Comparison of ENCODE assay signal across 14 cellular contexts in genomic region chr2:60867007-60867406, GRCh38. TPM values are rescaled to one million over a fixed set of nuclear protein-coding genes. Genes with fewer than 3 reads are reported as not detected.
A peak's percentile ranks its signal among the peaks of the same experiment; 100 is the strongest.
DNase-seq lines count a peak whose midpoint lies in the region; ATAC-seq and TF ChIP-seq lines count a peak whose summit lies in the region.
"Had no signal": no experiment of that assay in that cellular context is flagged by ENCODE, and none has a peak within 500 bp of the region (broad histone marks: within the 10 kb centered on the region; RNA-seq: fewer than 3 reads in every experiment).

No MANE protein-coding gene starts in this region.

- no peak overlapping the region for H3K4me3 Mint-ChIP-seq in activated T-cell treated with anti-CD3 and anti-CD28 coated beads, Interleukin-2, amount 50 U/mL, for 24 hours
- peak overlapping the region; percentile 47 to 69 (median 57) for H3K4me3 Mint-ChIP-seq in immature natural killer cell
- peak overlapping the region; percentile 18 to 32 for H3K4me3 Mint-ChIP-seq in stimulated activated naive CD8-positive, alpha-beta T cell treated with anti-CD3 and anti-CD28 coated beads, Interleukin-15, amount 100 ng/mL, for 72 hours

- 73 to 90% methylated on average over 3 of the region's 3 CpGs for WGBS in aorta, 2 donors

- CTCF ChIA-PET in Panc1 (lab: Charles Lee) = no interaction called here

- intact Hi-C loops in Panc1 (cut with micrococcal nuclease; ENCODE audit: unreplicated experiment) (no loop called here), aorta (cut with DNase I) (no loop called here)

- H3K4me1 ChIP-seq in Panc1 (ENCODE audit: control insufficient read depth, insufficient read depth, low read length) (no peaks in the 10 kb centered on the region), aorta (ENCODE audit: control insufficient read depth in 1 of 2, insufficient read depth in 2 of 2, low read length in 2 of 2) (no peaks in the 10 kb centered on the region)
- H3K4me1 ChIP-seq: parathyroid adenoma had no signal

- peaks cover 32% of the 10 kb centered on the region for H3K4me1 Mint-ChIP-seq in activated T-cell treated with anti-CD3 and anti-CD28 coated beads, Interleukin-2, amount 50 U/mL, for 24 hours (ENCODE audit: low read depth)
- peaks cover 23 to 27% of the 10 kb centered on the region in 2 donors for H3K4me1 Mint-ChIP-seq in immature natural killer cell
- H3K4me1 Mint-ChIP-seq in stimulated activated naive CD8-positive, alpha-beta T cell treated with anti-CD3 and anti-CD28 coated beads, Interleukin-15, amount 100 ng/mL, for 72 hours = peaks cover 31% of the 10 kb centered on the region

- peaks cover 18% of the 10 kb centered on the region for H3K36me3 Mint-ChIP-seq in activated T-cell treated with anti-CD3 and anti-CD28 coated beads, Interleukin-2, amount 50 U/mL, for 24 hours (ENCODE audit: low read depth)
- H3K36me3 Mint-ChIP-seq in immature natural killer cell = peaks cover 9 to 14% (median 10%) of the 10 kb centered on the region in 3 donors

- peak overlapping the region; percentile 51 for H3K27ac Mint-ChIP-seq in activated T-cell treated with anti-CD3 and anti-CD28 coated beads, Interleukin-2, amount 50 U/mL, for 24 hours
- H3K27ac Mint-ChIP-seq in immature natural killer cell = peak overlapping the region; percentile 63 to 90 (median 82)
- H3K27ac Mint-ChIP-seq in stimulated activated naive CD8-positive, alpha-beta T cell treated with anti-CD3 and anti-CD28 coated beads, Interleukin-15, amount 100 ng/mL, for 72 hours = peak overlapping the region; percentile 23 to 63

- H3K27me3 ChIP-seq in Panc1 (ENCODE audit: control insufficient read depth, insufficient read depth, low read length) (no peaks in the 10 kb centered on the region), aorta (ENCODE audit: control insufficient read depth in 1 of 2, insufficient read depth in 2 of 2, low read length in 1 of 2) (no peaks in the 10 kb centered on the region)
- H3K27me3 ChIP-seq: hepatocyte had no signal

- POLR2A ChIA-PET in Panc1 (lab: Charles Lee) = no interaction called here

- no peak for DNase-seq in activated T-cell treated with anti-CD3 and anti-CD28 coated beads, Interleukin-2, amount 50 U/mL, for 24 hours
- DNase-seq in activated T-cell treated with anti-CD3 and anti-CD28 coated beads, Interleukin-2, amount 50 U/mL, for 1 hour = no peak
- no peak for DNase-seq in Panc1 (ENCODE audit: low read depth, low spot score)
- DNase-seq in immature natural killer cell = no peak
- DNase-seq in stimulated activated naive CD8-positive, alpha-beta T cell treated with anti-CD3 and anti-CD28 coated beads, Interleukin-15, amount 100 ng/mL, for 72 hours = no peak
- no peak for DNase-seq in aorta
- DNase-seq in AG20443 (ENCODE audit: low spot score) = no peak
- DNase-seq in activated effector memory CD4-positive, alpha-beta T cell treated with Interleukin-2 at 50 U/mL for 16 hours = no peak
- DNase-seq: cerebellar nuclear complex, MM.1S, NCI-H226 had no signal

- H3K27ac ChIP-seq in Panc1 (ENCODE audit: low read length) = no peak overlapping the region
- no peak overlapping the region for H3K27ac ChIP-seq in aorta (ENCODE audit: low read depth in 1 of 2, low read length in 2 of 2)
- H3K27ac ChIP-seq: hepatocyte, parathyroid adenoma had no signal

- H3K9me3 ChIP-seq in Panc1 (ENCODE audit: control insufficient read depth, insufficient read depth, low read depth, low read length) (no peaks in the 10 kb centered on the region), aorta (ENCODE audit: control insufficient read depth, low read length) (no peaks in the 10 kb centered on the region)

- H3K4me3 ChIP-seq in Panc1 (ENCODE audit: low read depth in 2 of 2, low read length in 2 of 2) = no peak overlapping the region
- H3K4me3 ChIP-seq in aorta (ENCODE audit: low read length in 2 of 2) = no peak overlapping the region
- H3K4me3 ChIP-seq: GM12878, hepatocyte had no signal

- TF ChIP-seq CTCF in Panc1 (IDR thresholded peaks at IDR 0.05) = no peak

- in situ Hi-C loops in Panc1 (cut with HindIII; ENCODE audit: low pct_unique_long_range_greater_than_20kb, low sequenced_read_pairs) = no loop called here

- BruUV-seq in Panc1 (replicated peaks; lab: Mats Ljungman, UMichigan) = no TSS peak

- H3K36me3 ChIP-seq in Panc1 (ENCODE audit: control insufficient read depth, insufficient read depth, low read length) (no peaks in the 10 kb centered on the region), aorta (ENCODE audit: control insufficient read depth in 1 of 2, insufficient read depth in 2 of 2, low read length in 1 of 2) (no peaks in the 10 kb centered on the region)

- ATAC-seq in Panc1 = 0 out of 2 replicates have a peak, but pooled peaks have one; percentile 51
- no peak for ATAC-seq in stimulated activated naive CD8-positive, alpha-beta T cell treated with anti-CD3 and anti-CD28 coated beads, Interleukin-15, amount 100 ng/mL, for 72 hours
- ATAC-seq in aorta (ENCODE audit: low FRiP score) = no peak
- ATAC-seq: GM12878 had no signal

- no peaks in the 10 kb centered on the region for H3K27me3 Mint-ChIP-seq in activated T-cell treated with anti-CD3 and anti-CD28 coated beads, Interleukin-2, amount 50 U/mL, for 24 hours
- H3K27me3 Mint-ChIP-seq in immature natural killer cell (ENCODE audit: low read depth in 3 of 3) = peaks cover 6 to 9% (median 6%) of the 10 kb centered on the region in 3 donors
- no peaks in the 10 kb centered on the region for H3K27me3 Mint-ChIP-seq in stimulated activated naive CD8-positive, alpha-beta T cell treated with anti-CD3 and anti-CD28 coated beads, Interleukin-15, amount 100 ng/mL, for 72 hours

- H3K9me3 Mint-ChIP-seq in activated T-cell treated with anti-CD3 and anti-CD28 coated beads, Interleukin-2, amount 50 U/mL, for 24 hours = peaks cover 26% of the 10 kb centered on the region
- peaks cover 4 to 14% (median 5%) of the 10 kb centered on the region in 6 donors for H3K9me3 Mint-ChIP-seq in immature natural killer cell
- H3K9me3 Mint-ChIP-seq in stimulated activated naive CD8-positive, alpha-beta T cell treated with anti-CD3 and anti-CD28 coated beads, Interleukin-15, amount 100 ng/mL, for 72 hours = peaks cover 14 to 26% of the 10 kb centered on the region in 2 donors

RNA-seq across cellular contexts. Expression of gene REL, which starts 14.4 kb away (rescaled TPM):
- total RNA-seq in Panc1 (2021; ENCODE audit: unreplicated experiment) (10.0 TPM), aorta (10 to 100 TPM; 16.0 to 23.8 TPM)
- 2.5 TPM for polyA plus RNA-seq in Panc1 (2012; ENCODE audit: insufficient read length)
- polyA plus RNA-seq in immature natural killer cell (10 to 100 TPM in 2 of 3 donors, 1 to 10 TPM in 1; 6.4 to 47.7 (median 21.7) TPM), aorta (1 to 10 TPM in 1 of 2 donors, under 1 TPM in 1; 0.74 to 1.4 TPM)
